8 cellular contexts compared by ENCODE assay signal in genomic region chr12:68809190-68810026, GRCh38. TPM values are rescaled to one million over a fixed set of nuclear protein-coding genes. Genes with fewer than 3 reads are reported as not detected.
DNase-seq lines count a peak whose midpoint lies in the region; ATAC-seq and TF ChIP-seq lines count a peak whose summit lies in the region.

No MANE protein-coding gene starts in this region.

- H3K4me1 ChIP-seq in CD4-positive, CD25-positive, alpha-beta regulatory T cell (ENCODE audit: control insufficient read depth, insufficient read depth, low read length, poor library complexity, severe bottlenecking) = peaks cover 47% of the 10 kb centered on the region
- H3K4me1 ChIP-seq in neural progenitor cell = no peaks in the 10 kb centered on the region

- H3K4me1 Mint-ChIP-seq in CD4-positive, CD25-positive, alpha-beta regulatory T cell = peaks cover 17 to 56% (median 33%) of the 10 kb centered on the region in 4 donors
- peaks cover 31 to 42% of the 10 kb centered on the region in 2 donors for H3K4me1 Mint-ChIP-seq in effector memory CD8-positive, alpha-beta T cell (ENCODE audit: low read depth in 2 of 2)
- H3K4me1 Mint-ChIP-seq in neural progenitor cell = peaks cover 27% of the 10 kb centered on the region

- H3K9ac ChIP-seq in neural progenitor cell = no peak overlapping the region

- H2AFZ ChIP-seq in neural progenitor cell (replicated peaks) = no peak overlapping the region

- ATAC-seq in CD4-positive, CD25-positive, alpha-beta regulatory T cell (ENCODE audit: low read depth in 2 of 2) = no peak
- ATAC-seq in effector memory CD8-positive, alpha-beta T cell (replicated peaks) = no peak
- no peak for ATAC-seq in HG03280 (IDR thresholded peaks at IDR 0.05; ENCODE audit: unreplicated experiment)

- peaks cover 20% of the 10 kb centered on the region for H3K36me3 Mint-ChIP-seq in CD4-positive, CD25-positive, alpha-beta regulatory T cell
- peaks cover 57% of the 10 kb centered on the region for H3K36me3 Mint-ChIP-seq in effector memory CD8-positive, alpha-beta T cell (ENCODE audit: insufficient read depth)
- peaks cover 9% of the 10 kb centered on the region for H3K36me3 Mint-ChIP-seq in neural progenitor cell

- H3K9me3 ChIP-seq in CD4-positive, CD25-positive, alpha-beta regulatory T cell (ENCODE audit: control insufficient read depth in 2 of 2, low read length in 2 of 2) = no peaks in the 10 kb centered on the region
- no peaks in the 10 kb centered on the region for H3K9me3 ChIP-seq in neural progenitor cell (ENCODE audit: low read depth)

- no peak for TF ChIP-seq POLR2A in NB4 (IDR thresholded peaks at IDR 0.05; ENCODE audit: extremely low read depth, insufficient read length)

- peaks cover 58% of the 10 kb centered on the region for H3K79me2 ChIP-seq in neural progenitor cell (ENCODE audit: low read depth)

- peaks cover 19% of the 10 kb centered on the region for H3K36me3 ChIP-seq in CD4-positive, CD25-positive, alpha-beta regulatory T cell (ENCODE audit: control insufficient read depth, insufficient read depth, low read length)
- H3K36me3 ChIP-seq in neural progenitor cell = peaks cover 8% of the 10 kb centered on the region

- H3K27ac Mint-ChIP-seq in CD4-positive, CD25-positive, alpha-beta regulatory T cell = peak overlapping the region; percentile 98 to 99 (median 98)
- H3K27ac Mint-ChIP-seq in effector memory CD8-positive, alpha-beta T cell = peak overlapping the region; percentile 99
- H3K27ac Mint-ChIP-seq in neural progenitor cell = peak overlapping the region; percentile 98

- H3F3A ChIP-seq in neural progenitor cell (ENCODE audit: low read depth) = peaks cover 17% of the 10 kb centered on the region

- peak overlapping the region; percentile 86 for H3K4me3 ChIP-seq in CD4-positive, CD25-positive, alpha-beta regulatory T cell (ENCODE audit: low read depth, low read length)
- H3K4me3 ChIP-seq in NB4 (ENCODE audit: low read depth, low read length) (peak overlapping the region; percentile 85), neural progenitor cell (peak overlapping the region; percentile 64)

- H3K27ac ChIP-seq in CD4-positive, CD25-positive, alpha-beta regulatory T cell (ENCODE audit: insufficient read depth, low read length, poor library complexity, severe bottlenecking) = peak overlapping the region; percentile 95
- H3K27ac ChIP-seq in neural progenitor cell = no peak overlapping the region

- peaks cover 15% of the 10 kb centered on the region for H4K20me1 ChIP-seq in neural progenitor cell (ENCODE audit: low read depth)

- no peak for TF ChIP-seq CTCF in NB4 (IDR thresholded peaks at IDR 0.05; ENCODE audit: low read depth, low read length)
- TF ChIP-seq CTCF in neural progenitor cell (IDR thresholded peaks at IDR 0.05) = no peak

- peaks cover 4% of the 10 kb centered on the region for H3K27me3 Mint-ChIP-seq in CD4-positive, CD25-positive, alpha-beta regulatory T cell
- H3K27me3 Mint-ChIP-seq in effector memory CD8-positive, alpha-beta T cell = no peaks in the 10 kb centered on the region
- H3K27me3 Mint-ChIP-seq in neural progenitor cell (ENCODE audit: insufficient read depth, low read depth) = peaks cover 5% of the 10 kb centered on the region

- H3K4me2 ChIP-seq in neural progenitor cell = peak overlapping the region; percentile 84

- H3K4me3 Mint-ChIP-seq in CD4-positive, CD25-positive, alpha-beta regulatory T cell = peak overlapping the region; percentile 89 to 99 (median 95)
- H3K4me3 Mint-ChIP-seq in effector memory CD8-positive, alpha-beta T cell = peak overlapping the region; percentile 93 to 96
- peak overlapping the region; percentile 97 for H3K4me3 Mint-ChIP-seq in neural progenitor cell

- no peaks in the 10 kb centered on the region for H3K27me3 ChIP-seq in CD4-positive, CD25-positive, alpha-beta regulatory T cell (ENCODE audit: control insufficient read depth, insufficient read depth, low read length)
- H3K27me3 ChIP-seq in neural progenitor cell = no peaks in the 10 kb centered on the region

- DNase-seq in CD4-positive, CD25-positive, alpha-beta regulatory T cell = no peak
- DNase-seq in NB4 (ENCODE audit: low read depth) (no peak), neural progenitor cell (ENCODE audit: low spot score) (no peak), NCI-H226 (no peak), pons (ENCODE audit: low spot score) (no peak)
- DNase-seq in effector memory CD8-positive, alpha-beta T cell = no peak
- no peak for DNase-seq in stimulated activated CD8-positive, alpha-beta memory T cell treated with anti-CD3 and anti-CD28 coated beads, Interleukin-4, amount 100 ng/mL, for 48 hours

- peaks cover 0 to 2% (median 0%) of the 10 kb centered on the region in 7 donors for H3K9me3 Mint-ChIP-seq in CD4-positive, CD25-positive, alpha-beta regulatory T cell
- H3K9me3 Mint-ChIP-seq in effector memory CD8-positive, alpha-beta T cell = no peaks in the 10 kb centered on the region
- H3K9me3 Mint-ChIP-seq in neural progenitor cell = no peaks in the 10 kb centered on the region

RNA-seq across cellular contexts. Expression of gene MDM2, which starts 1.4 kb away (rescaled TPM):
- total RNA-seq in CD4-positive, CD25-positive, alpha-beta regulatory T cell = 101 TPM
- polyA plus RNA-seq in CD4-positive, CD25-positive, alpha-beta regulatory T cell = 10 to 100 TPM; 21.8 to 26.4 (median 23.3) TPM
- 47.7 and 93.8 TPM in 2 replicates for total RNA-seq in neural progenitor cell (ENCODE audit: low replicate concordance)
